In genomic region chr13:49838989-49839388, GRCh38 we compare ENCODE assay signal across 19 cellular contexts. TPM values are rescaled to one million over a fixed set of nuclear protein-coding genes. Genes with fewer than 3 reads are reported as not detected.
A peak's percentile ranks its signal among the peaks of the same experiment; 100 is the strongest.
DNase-seq lines count a peak whose midpoint lies in the region; ATAC-seq, FAIRE-seq and TF ChIP-seq lines count a peak whose summit lies in the region.
"Had no signal": no experiment of that assay in that cellular context is flagged by ENCODE, and none has a peak within 500 bp of the region (broad histone marks: within the 10 kb centered on the region; RNA-seq: fewer than 3 reads in every experiment).

No MANE protein-coding gene starts in this region.

- H3K23ac ChIP-seq in mesendoderm (ENCODE audit: low read length): no peak overlapping the region

- H2BK5ac ChIP-seq in mesendoderm (ENCODE audit: low read length): no peak overlapping the region

- H3K27me3 ChIP-seq in mesendoderm (ENCODE audit: insufficient read depth, low read length, poor library complexity) (no peaks in the 10 kb centered on the region), colonic mucosa (no peaks in the 10 kb centered on the region)
- H3K27me3 ChIP-seq: SJCRH30 had no signal

- H3K9ac ChIP-seq in mesendoderm (ENCODE audit: low read length): no peak overlapping the region
- H3K9ac ChIP-seq in colonic mucosa (ENCODE audit: low read depth in 2 of 2, low read length in 2 of 2): no peak overlapping the region

- H2AK5ac ChIP-seq in mesendoderm (ENCODE audit: low read length): no peak overlapping the region

- TF ChIP-seq CTCF in colonic mucosa (IDR thresholded peaks at IDR 0.05): no peak

- H3K9me3 ChIP-seq in colonic mucosa: no peaks in the 10 kb centered on the region
- H3K9me3 ChIP-seq: SJCRH30 had no signal

- H3K27ac ChIP-seq in mesendoderm (ENCODE audit: low read depth, low read length) (no peak overlapping the region), colonic mucosa (no peak overlapping the region)
- H3K27ac ChIP-seq: HL-60, RWPE1, SJCRH30 had no signal

- H3K4me2 ChIP-seq in mesendoderm (ENCODE audit: low read length): no peak overlapping the region

- H3K4me1 ChIP-seq in mesendoderm (ENCODE audit: control insufficient read depth, low read depth, low read length) (no peaks in the 10 kb centered on the region), colonic mucosa (no peaks in the 10 kb centered on the region)

- H4K8ac ChIP-seq in mesendoderm (ENCODE audit: low read depth, low read length): no peak overlapping the region

- H3K4me3 ChIP-seq in mesendoderm (ENCODE audit: low read length): no peak overlapping the region
- no peak overlapping the region for H3K4me3 ChIP-seq in colonic mucosa
- H3K4me3 ChIP-seq: SJCRH30 had no signal

- DNase-seq in ELF-1 (ENCODE audit: low read depth, low spot score): peak; percentile 57
- DNase-seq in NCI-H69 (lab: John Stamatoyannopoulos, UW): peak; percentile 7
- peak; percentile 39 for DNase-seq in astrocyte of the hippocampus (ENCODE audit: low read depth, low spot score)
- DNase-seq in mesendoderm: peak; percentile 54
- DNase-seq in GM19239 (ENCODE audit: insufficient read length, low spot score): no peak
- no peak for DNase-seq in colonic mucosa
- no peak for DNase-seq in activated T-cell treated with anti-CD3 and anti-CD28 coated beads, Interleukin-2, amount 50 U/mL, for 48 hours
- DNase-seq: CD4-positive, CD25-positive, alpha-beta regulatory T cell; DND-41; GF-D8; NCI-H1417; NCI-H1930; NCI-H524; SJCRH30; SW 1271 had no signal

- H2BK15ac ChIP-seq in mesendoderm (replicated peaks; ENCODE audit: low read depth): no peak overlapping the region

- H3K4ac ChIP-seq in mesendoderm (ENCODE audit: low read depth, low read length): no peak overlapping the region

- H3K36me3 ChIP-seq in mesendoderm (ENCODE audit: control insufficient read depth, insufficient read depth, low read length) (no peaks in the 10 kb centered on the region), colonic mucosa (no peaks in the 10 kb centered on the region)
- H3K36me3 ChIP-seq: SJCRH30 had no signal

- intact Hi-C loops in colonic mucosa (cut with DNase I): no loop called here

- H3K79me2 ChIP-seq in mesendoderm (ENCODE audit: control insufficient read depth, insufficient read depth, low read length): no peaks in the 10 kb centered on the region

- H3K56ac ChIP-seq in mesendoderm (ENCODE audit: low read length): no peak overlapping the region

- no peaks in the 10 kb centered on the region for H3K79me1 ChIP-seq in mesendoderm (ENCODE audit: low read length)

- no peak overlapping the region for H2BK120ac ChIP-seq in mesendoderm (ENCODE audit: low read depth, low read length)

- no peak for FAIRE-seq in GM19239 (lab: Jason Lieb, UNC)
- FAIRE-seq: H54 had no signal

- H4K5ac ChIP-seq in mesendoderm (ENCODE audit: low read length): no peak overlapping the region

- WGBS in mesendoderm (ENCODE audit: extremely low coverage, insufficient coverage, low lambda C conversion rate): no CpG with 5 or more reads among the region's 4 CpGs

- ATAC-seq in HG02588 (IDR thresholded peaks at IDR 0.05; ENCODE audit: unreplicated experiment): no peak

- no peak overlapping the region for H3K18ac ChIP-seq in mesendoderm (ENCODE audit: low read length)

RNA-seq across cellular contexts. Expression of gene KPNA3, which starts 46.5 kb away (rescaled TPM):
- 51.4 TPM for polyA plus RNA-seq in mesendoderm (2013, experiment 1 of 2)
- polyA plus RNA-seq in mesendoderm (2013, experiment 2 of 2): 50.6 TPM
- total RNA-seq in colonic mucosa: 10 to 100 TPM; 28.9 to 31.3 TPM

Comparison
In these comparisons a context has a peak if more than half of its experiments do, and no peak if none do; other contexts are left out.
1. DNase-seq: peak in ELF-1 (single experiment), NCI-H69 (single experiment), astrocyte of the hippocampus (single experiment) and mesendoderm (single experiment); none in GM19239 (single experiment), colonic mucosa (single experiment) and activated T-cell treated with anti-CD3 and anti-CD28 coated beads, Interleukin-2, amount 50 U/mL, for 48 hours (0 of 2).